Comparison of ENCODE assay signal across 8 cellular contexts in the genomic region with DNA sequence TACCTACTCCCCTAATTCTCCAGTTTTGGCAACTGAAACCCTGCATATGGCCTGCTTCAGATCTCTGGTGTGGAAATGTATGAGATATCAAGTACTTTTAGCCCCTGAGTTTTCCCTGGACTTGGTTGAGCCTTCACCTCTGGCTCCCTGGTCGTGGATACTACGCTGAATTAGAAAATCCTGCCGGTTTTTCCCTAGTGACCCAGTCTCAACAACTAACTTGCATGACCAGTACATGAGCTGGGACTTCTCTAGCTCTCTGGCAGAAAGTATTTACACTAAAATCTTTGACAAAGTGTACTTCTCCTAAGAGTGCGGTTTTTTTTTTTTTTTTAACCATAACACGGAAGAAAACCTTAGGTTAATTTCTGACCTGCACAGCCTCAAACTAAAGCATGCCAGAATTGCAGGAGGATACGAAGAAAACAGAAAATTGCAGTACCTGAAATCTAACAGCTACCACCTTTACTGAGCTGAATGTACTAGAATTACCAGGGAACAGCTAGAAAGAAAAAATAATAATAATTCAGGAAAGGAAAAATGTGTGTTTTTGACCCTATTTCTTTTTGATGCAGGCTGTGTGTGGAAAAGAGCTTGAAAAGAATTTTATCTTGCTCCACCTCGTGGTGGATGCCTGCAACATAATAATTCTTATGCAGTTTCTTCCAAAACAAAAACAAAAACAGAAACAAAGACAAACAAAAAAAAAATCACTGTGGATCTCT.
DNase-seq lines count a peak whose midpoint lies in the region; ATAC-seq, FAIRE-seq and TF ChIP-seq lines count a peak whose summit lies in the region.

No MANE protein-coding gene starts in this region.

- peak; percentile 52 to 65 for TF ChIP-seq RAD21 in A549 (conservative IDR thresholded peaks at IDR 0.05 in 1 of 2, IDR thresholded peaks at IDR 0.05 in 1 of 2)

- H3K4me2 ChIP-seq in A549, result peak overlapping the region; percentile 41; the same call in 2 of the 3 replicates

- H3K27ac ChIP-seq in A549, result peak overlapping the region; percentile 12 to 19; a peak in 2 of 6 replicates
- no peak overlapping the region for H3K27ac ChIP-seq in RWPE1
- no peak overlapping the region for H3K27ac ChIP-seq in thoracic aorta

- 39% methylated on average over 7 of the region's 7 CpGs for WGBS in A549 (ENCODE audit: missing lambda C conversion rate)

- H3K9me3 ChIP-seq in A549 (no peaks in the 10 kb centered on the region), thoracic aorta (no peaks in the 10 kb centered on the region)

- CTCF ChIA-PET in A549 (lab: Yijun Ruan, JAX) (interaction anchor here (0.7 to 2.0 kb wide), 12 partner anchors 13 to 358 kb away, joined by 3 to 6 read pairs (median 3); no protein-coding TSS in a partner anchor), RWPE1 (lab: Yijun Ruan, JAX) (interaction anchor here (0.6 to 1.3 kb wide), 19 partner anchors 8 to 1715 kb away, joined by 3 to 6 read pairs (median 3); partner anchors contain the start of gene CLDN16)

- no peaks in the 10 kb centered on the region for H3K27me3 ChIP-seq in thoracic aorta (replicated peaks; ENCODE audit: insufficient read depth)

- DNase-seq in A549 (ENCODE audit: low read depth in 1 of 2, low spot score in 1 of 2) (peak; percentile 2 to 40), GM12892 (ENCODE audit: insufficient read length) (no peak), RWPE1 (ENCODE audit: low spot score) (no peak), germinal center (ENCODE audit: low spot score) (peak; percentile 3), thoracic aorta (ENCODE audit: low spot score) (no peak), NCI-H1694 (lab: John Stamatoyannopoulos, UW) (no peak), NCI-H2171 (lab: John Stamatoyannopoulos, UW) (no peak)

- TF ChIP-seq CTCF in A549 (IDR thresholded peaks at IDR 0.05) (peak; percentile 62), RWPE1 (conservative IDR thresholded peaks at IDR 0.05; ENCODE audit: low read depth) (peak; percentile 74), thoracic aorta (IDR thresholded peaks at IDR 0.05) (peak; percentile 33)

- no peak for TF ChIP-seq POLR2A in A549 (IDR thresholded peaks at IDR 0.05; ENCODE audit: low read length)
- TF ChIP-seq POLR2A in GM12892 (IDR thresholded peaks at IDR 0.05; ENCODE audit: low read depth, low read length), result no peak

- H3K4me3 ChIP-seq in A549 (no peak overlapping the region), thoracic aorta (no peak overlapping the region)

- ATAC-seq in A549, result peak in 1 of 2 experiments; percentile 49; a peak in 1 of 6 replicates
- no peak for ATAC-seq in thoracic aorta (ENCODE audit: insufficient number of reproducible peaks, low FRiP score, low read depth)
- no peak for ATAC-seq in GM18517 (IDR thresholded peaks at IDR 0.05; ENCODE audit: unreplicated experiment)

- no peaks in the 10 kb centered on the region for H3K36me3 ChIP-seq in thoracic aorta

- FAIRE-seq in A549 (lab: Jason Lieb, UNC), result no peak
- peak; percentile 9 for FAIRE-seq in GM12892 (lab: Jason Lieb, UNC)

- peaks cover 24% of the 10 kb centered on the region for H3K4me1 ChIP-seq in A549
- no peaks in the 10 kb centered on the region for H3K4me1 ChIP-seq in thoracic aorta (ENCODE audit: control insufficient read depth in 1 of 2, low read depth in 2 of 2)

- POLR2A ChIA-PET in A549 (lab: Yijun Ruan, JAX) (interaction anchor here (0.6 to 0.7 kb wide), 2 partner anchors 184 to 193 kb away, joined by 3 read pairs; no protein-coding TSS in a partner anchor), RWPE1 (lab: Yijun Ruan, JAX; ENCODE audit: low non-redundant PET) (no interaction called here)

- TF ChIP-seq EP300 in A549 (IDR thresholded peaks at IDR 0.05), result no peak

TF ChIP-seq in A549, 52 proteins besides CTCF, POLR2A, EP300 and RAD21:
- TF ChIP-seq BHLHE40 (IDR thresholded peaks at IDR 0.05; ENCODE audit: low read depth, low read length) (no peak), SMC3 (IDR thresholded peaks at IDR 0.05) (peak; percentile 80), ESRRA (IDR thresholded peaks at IDR 0.05; ENCODE audit: borderline replicate concordance, low read length) (no peak)

Comparison
In these comparisons a context has a peak if more than half of its experiments do, and no peak if none do; other contexts are left out.
1. DNase-seq: peak in A549 (2 of 2) and germinal center (single experiment); none in GM12892 (single experiment), RWPE1 (single experiment), thoracic aorta (single experiment), NCI-H1694 (single experiment) and NCI-H2171 (single experiment).
2. H3K27ac ChIP-seq: peak in A549 (2 of 2); none in RWPE1 (single experiment) and thoracic aorta (0 of 2).
3. Peak in every context shown above with its lines, with median percentiles within 50 percentile points of each other: CTCF ChIP-seq.